ENCODE assay signal across 22 cellular contexts in the genomic region with DNA sequence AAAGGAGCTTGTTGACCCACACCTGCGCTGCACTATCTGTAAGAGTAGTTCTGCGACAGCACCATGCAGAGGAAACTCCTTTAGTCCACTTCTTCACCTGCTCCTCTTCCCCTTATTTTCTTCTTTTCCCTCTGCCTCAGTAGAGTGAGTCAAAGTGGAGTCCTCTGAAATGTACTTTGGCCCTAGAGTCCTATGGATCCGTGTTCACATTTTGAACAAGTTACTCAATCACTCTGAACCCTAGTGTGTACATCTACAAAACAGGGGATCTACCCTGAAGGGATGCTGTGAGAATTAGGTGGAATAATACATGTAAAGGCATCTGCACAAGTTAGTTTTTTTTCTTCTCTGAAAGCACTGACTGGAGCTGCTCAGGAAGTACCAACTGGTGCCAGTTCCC.
"Had no signal": no experiment of that assay in that cellular context is flagged by ENCODE, and none has a peak within 500 bp of the region (broad histone marks: within the 10 kb centered on the region; RNA-seq: fewer than 3 reads in every experiment).

No MANE protein-coding gene starts in this region.

- H3K36me3 ChIP-seq: colonic mucosa, gastrocnemius medialis, transverse colon, upper lobe of right lung, uterus had no signal

- FAIRE-seq: keratinocyte had no signal

- DNase-seq: colonic mucosa; effector CD8-positive, alpha-beta T cell; endodermal cell; foreskin fibroblast; gastrocnemius medialis; head of caudate nucleus; mesendoderm; midbrain; naive thymus-derived CD8-positive, alpha-beta T cell; stimulated activated CD4-positive, alpha-beta T cell treated with anti-CD3 and anti-CD28 coated beads, Interleukin-2, amount 100 ng/mL, for 24 hours; stimulated activated CD4-positive, alpha-beta T cell treated with anti-CD3 and anti-CD28 coated beads, Interleukin-4, amount 100 ng/mL, for 24 hours; stimulated activated naive CD8-positive, alpha-beta T cell treated with anti-CD3 and anti-CD28 coated beads, Interleukin-15, Interleukin-2, amounts not matched to agents 100 U/mL and 50 U/mL, for 24 hours; transverse colon; upper lobe of right lung; uterus had no signal

- H3K9me3 ChIP-seq: colonic mucosa, gastrocnemius medialis, transverse colon, upper lobe of right lung, uterus had no signal

- H3K36me3 Mint-ChIP-seq: naive thymus-derived CD8-positive, alpha-beta T cell; stimulated activated memory B cell treated with anti-CD40 and anti-IgM and Interleukin-4, amounts not matched to agents 10 μg/mL and 1 μg/mL and 100 μg/mL, for 72 hours had no signal

- H3K9me3 Mint-ChIP-seq: dendritic cell treated with granulocyte-macrophage colony-stimulating factor and Interleukin-4, amounts not matched to agents 40 ng/mL and 50 ng/mL, for 4 days; neural crest cell had no signal

- H3K27me3 Mint-ChIP-seq: dendritic cell treated with granulocyte-macrophage colony-stimulating factor and Interleukin-4, amounts not matched to agents 40 ng/mL and 50 ng/mL, for 4 days; naive thymus-derived CD8-positive, alpha-beta T cell; progenitor cell of endocrine pancreas; stimulated activated memory B cell treated with anti-CD40 and anti-IgM and Interleukin-4, amounts not matched to agents 10 μg/mL and 1 μg/mL and 100 μg/mL, for 72 hours had no signal

- H3K27ac Mint-ChIP-seq: dendritic cell treated with granulocyte-macrophage colony-stimulating factor and Interleukin-4, amounts not matched to agents 40 ng/mL and 50 ng/mL, for 4 days; endodermal cell; progenitor cell of endocrine pancreas; stimulated activated memory B cell treated with anti-CD40 and anti-IgM and Interleukin-4, amounts not matched to agents 10 μg/mL and 1 μg/mL and 100 μg/mL, for 72 hours had no signal

- H3K27ac ChIP-seq: colonic mucosa, epithelial cell of prostate, parathyroid adenoma, uterus had no signal

- H3K27me3 ChIP-seq: colonic mucosa, gastrocnemius medialis, transverse colon, upper lobe of right lung, uterus had no signal

- H3K4me3 ChIP-seq: colonic mucosa, gastrocnemius medialis, transverse colon, upper lobe of right lung, uterus had no signal

- H3K4me3 Mint-ChIP-seq: dendritic cell treated with granulocyte-macrophage colony-stimulating factor and Interleukin-4, amounts not matched to agents 40 ng/mL and 50 ng/mL, for 4 days; endodermal cell; naive thymus-derived CD8-positive, alpha-beta T cell; stimulated activated memory B cell treated with anti-CD40 and anti-IgM and Interleukin-4, amounts not matched to agents 10 μg/mL and 1 μg/mL and 100 μg/mL, for 72 hours had no signal

- H3K4me1 ChIP-seq: colonic mucosa, parathyroid adenoma, uterus had no signal
